Comparison of ENCODE assay signal across 2 cellular contexts in genomic region chr5:55724276-55724675, GRCh38.
TF ChIP-seq lines count a peak whose summit lies in the region.

No MANE protein-coding gene starts in this region.

TF ChIP-seq in HepG2, 621 proteins besides CTCF, POLR2A, EP300 and RAD21:
- no peak for TF ChIP-seq E2F2 (CRISPR knock-in tag; IDR thresholded peaks at IDR 0.05; ENCODE audit: borderline replicate concordance)
- TF ChIP-seq ZNF614 (CRISPR knock-in tag; IDR thresholded peaks at IDR 0.05; ENCODE audit: borderline replicate concordance) = no peak
- TF ChIP-seq CREB1 (IDR thresholded peaks at IDR 0.05) = peak; percentile 56; the same call in 1 of the 2 replicates
- no peak for TF ChIP-seq CREB1 (CRISPR knock-in tag; IDR thresholded peaks at IDR 0.05)
- no peak for TF ChIP-seq ZNF18 (CRISPR knock-in tag; IDR thresholded peaks at IDR 0.05; ENCODE audit: insufficient replicate concordance)
- TF ChIP-seq ZNF766 (CRISPR knock-in tag; IDR thresholded peaks at IDR 0.05; ENCODE audit: borderline replicate concordance) = no peak

TF ChIP-seq in K562, 482 proteins besides CTCF, POLR2A, EP300 and RAD21:
- TF ChIP-seq MAFF (IDR thresholded peaks at IDR 0.05; ENCODE audit: low read length) (no peak), CUX1 (CRISPR knock-in tag; IDR thresholded peaks at IDR 0.05) (no peak), FOXJ2 (tag; IDR thresholded peaks at IDR 0.05) (no peak), TFAM (CRISPR knock-in tag; conservative IDR thresholded peaks at IDR 0.05) (no peak), CEBPZ (IDR thresholded peaks at IDR 0.05; ENCODE audit: borderline replicate concordance, low read depth, low read length) (no peak), ATF3 (IDR thresholded peaks at IDR 0.05) (0 out of 2 replicates have a peak, but pooled peaks have one; percentile 18), ATF3 (CRISPR knock-in tag; conservative IDR thresholded peaks at IDR 0.05) (no peak), SRF (CRISPR knock-in tag; IDR thresholded peaks at IDR 0.05) (peak in 1 of 2 experiments; percentile 78; a peak in 1 of 4 replicates), RBFOX2 (IDR thresholded peaks at IDR 0.05; ENCODE audit: low read depth, low read length) (no peak), PRDM10 (IDR thresholded peaks at IDR 0.05; ENCODE audit: partially characterized antibody) (peak; percentile 33), ATF1 (CRISPR knock-in tag; IDR thresholded peaks at IDR 0.05) (no peak), ATF1 (tag; IDR thresholded peaks at IDR 0.05) (peak; percentile 39; the same call in 1 of the 2 replicates), ZBTB17 (CRISPR knock-in tag; IDR thresholded peaks at IDR 0.05) (no peak), SREBF2 (CRISPR knock-in tag; IDR thresholded peaks at IDR 0.05) (no peak), SMAD4 (CRISPR knock-in tag; conservative IDR thresholded peaks at IDR 0.05) (peak; percentile 43; the same call in 1 of the 2 replicates), RBM15 (IDR thresholded peaks at IDR 0.05; ENCODE audit: insufficient read depth, low read length) (no peak), BCL6 (CRISPR knock-in tag; IDR thresholded peaks at IDR 0.05) (no peak), ZC3H4 (CRISPR knock-in tag; IDR thresholded peaks at IDR 0.05; ENCODE audit: borderline replicate concordance) (no peak), CREM (IDR thresholded peaks at IDR 0.05; ENCODE audit: low read depth) (0 out of 2 replicates have a peak, but pooled peaks have one; percentile 27)
